ENCODE assay signal across 3 cellular contexts in the genomic region with DNA sequence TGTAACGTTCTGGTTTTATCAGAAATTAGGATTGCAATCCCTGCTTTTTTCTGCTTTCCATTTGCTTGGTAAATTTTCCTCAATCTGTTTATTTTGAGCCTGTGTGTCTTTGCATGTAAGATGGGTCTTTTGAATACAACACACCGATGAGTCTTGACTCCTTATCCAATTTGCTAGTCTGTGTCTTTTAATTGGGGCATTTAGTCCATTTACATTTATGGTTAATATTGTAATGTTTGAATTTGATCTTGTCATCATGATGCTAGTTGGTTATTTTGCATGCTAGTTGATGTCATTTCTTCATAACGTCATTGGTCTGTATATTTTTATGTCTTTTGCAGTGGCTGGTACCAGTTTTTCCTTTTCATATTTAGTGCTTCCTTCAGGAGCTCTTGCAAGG. TPM values are rescaled to one million over a fixed set of nuclear protein-coding genes. Genes with fewer than 3 reads are reported as not detected.
"Had no signal": no experiment of that assay in that cellular context is flagged by ENCODE, and none has a peak within 500 bp of the region (broad histone marks: within the 10 kb centered on the region; RNA-seq: fewer than 3 reads in every experiment).

No MANE protein-coding gene starts in this region.

RNA-seq across cellular contexts. Expression of a gene that starts 34.5 kb away (rescaled TPM):
- total RNA-seq: HT1080, IMR-90 had no signal
- polyA plus RNA-seq: IgD-negative memory B cell, IMR-90 had no signal
